Comparison of ENCODE assay signal across 8 cellular contexts in genomic region chr1:8211620-8212442, GRCh38.
A peak's percentile ranks its signal among the peaks of the same experiment; 100 is the strongest.
DNase-seq lines count a peak whose midpoint lies in the region; ATAC-seq and TF ChIP-seq lines count a peak whose summit lies in the region.

No MANE protein-coding gene starts in this region.

- no peaks in the 10 kb centered on the region for H3K27me3 ChIP-seq in transverse colon

- CTCF ChIA-PET in activated CD4-positive, alpha-beta memory T cell treated with anti-CD3 and anti-CD28 coated beads, Interleukin-2, amount 10 ng/mL, durations not matched to agents 7 days and 5 days (lab: Charles Lee), result interaction anchor here (0.7 kb wide), 1 partner anchor 157 kb away, joined by 3 read pairs; no protein-coding TSS in a partner anchor

- no peaks in the 10 kb centered on the region for H3K9me3 ChIP-seq in transverse colon

- ATAC-seq in activated T-cell treated with anti-CD3 and anti-CD28 coated beads, Interleukin-2, amount 50 U/mL, for 72 hours (replicated peaks in 1 of 2), result peak; percentile 21 to 44
- no peak for ATAC-seq in activated T-cell treated with anti-CD3 and anti-CD28 coated beads, Interleukin-2, amount 50 U/mL, for 4 hours
- ATAC-seq in HG03280 (IDR thresholded peaks at IDR 0.05; ENCODE audit: unreplicated experiment) (no peak), HG02623 (IDR thresholded peaks at IDR 0.05; ENCODE audit: unreplicated experiment) (no peak)

- H3K27ac ChIP-seq in transverse colon, result peak overlapping the region in 1 of 4 donors; percentile 50

- TF ChIP-seq EP300 in transverse colon (IDR thresholded peaks at IDR 0.05; ENCODE audit: low read depth), result no peak

- in situ Hi-C loops in transverse colon (cut with MboI; ENCODE audit: low pct_ligation_motif_present in 1 of 4, low pct_unique_long_range_greater_than_20kb in 1 of 4, low sequenced_read_pairs in 3 of 4), result no loop called here

- H3K4me3 ChIP-seq in transverse colon, result no peak overlapping the region

- no peaks in the 10 kb centered on the region for H3K36me3 Mint-ChIP-seq in activated T-cell treated with anti-CD3 and anti-CD28 coated beads, Interleukin-2, amount 50 U/mL, for 72 hours (ENCODE audit: insufficient read depth in 2 of 2)
- H3K36me3 Mint-ChIP-seq in activated T-cell treated with anti-CD3 and anti-CD28 coated beads, Interleukin-2, amount 50 U/mL, for 4 hours (ENCODE audit: insufficient read depth), result no peaks in the 10 kb centered on the region
- no peaks in the 10 kb centered on the region for H3K36me3 Mint-ChIP-seq in activated CD4-positive, alpha-beta memory T cell treated with anti-CD3 and anti-CD28 coated beads, Interleukin-2, amount 10 ng/mL, durations not matched to agents 7 days and 5 days (ENCODE audit: low read depth)

- peaks cover 27% of the 10 kb centered on the region for H3K4me1 Mint-ChIP-seq in activated T-cell treated with anti-CD3 and anti-CD28 coated beads, Interleukin-2, amount 50 U/mL, for 72 hours (ENCODE audit: low read depth)
- peaks cover 9% of the 10 kb centered on the region for H3K4me1 Mint-ChIP-seq in activated T-cell treated with anti-CD3 and anti-CD28 coated beads, Interleukin-2, amount 50 U/mL, for 4 hours (ENCODE audit: low read depth)
- H3K4me1 Mint-ChIP-seq in activated CD4-positive, alpha-beta memory T cell treated with anti-CD3 and anti-CD28 coated beads, Interleukin-2, amount 10 ng/mL, durations not matched to agents 7 days and 5 days, result peaks cover 24% of the 10 kb centered on the region

- no peaks in the 10 kb centered on the region for H3K9me3 Mint-ChIP-seq in activated T-cell treated with anti-CD3 and anti-CD28 coated beads, Interleukin-2, amount 50 U/mL, for 72 hours
- no peaks in the 10 kb centered on the region for H3K9me3 Mint-ChIP-seq in activated T-cell treated with anti-CD3 and anti-CD28 coated beads, Interleukin-2, amount 50 U/mL, for 4 hours
- H3K9me3 Mint-ChIP-seq in activated CD4-positive, alpha-beta memory T cell treated with anti-CD3 and anti-CD28 coated beads, Interleukin-2, amount 10 ng/mL, durations not matched to agents 7 days and 5 days, result no peaks in the 10 kb centered on the region

- TF ChIP-seq CTCF in transverse colon (IDR thresholded peaks at IDR 0.05), result no peak

- 67 to 72% methylated on average over 2 to 32 of the region's 32 CpGs for WGBS in transverse colon (ENCODE audit: low coverage in 1 of 2), 2 donors

- POLR2A ChIA-PET in activated CD4-positive, alpha-beta memory T cell treated with anti-CD3 and anti-CD28 coated beads, Interleukin-2, amount 10 ng/mL, durations not matched to agents 7 days and 5 days (lab: Charles Lee), result no interaction called here

- peak overlapping the region; percentile 39 to 70 for H3K4me3 Mint-ChIP-seq in activated T-cell treated with anti-CD3 and anti-CD28 coated beads, Interleukin-2, amount 50 U/mL, for 72 hours
- no peak overlapping the region for H3K4me3 Mint-ChIP-seq in activated T-cell treated with anti-CD3 and anti-CD28 coated beads, Interleukin-2, amount 50 U/mL, for 4 hours
- H3K4me3 Mint-ChIP-seq in activated CD4-positive, alpha-beta memory T cell treated with anti-CD3 and anti-CD28 coated beads, Interleukin-2, amount 10 ng/mL, durations not matched to agents 7 days and 5 days, result no peak overlapping the region

- H3K27me3 Mint-ChIP-seq in activated T-cell treated with anti-CD3 and anti-CD28 coated beads, Interleukin-2, amount 50 U/mL, for 72 hours (ENCODE audit: low read depth), result peaks cover 60% of the 10 kb centered on the region
- H3K27me3 Mint-ChIP-seq in activated T-cell treated with anti-CD3 and anti-CD28 coated beads, Interleukin-2, amount 50 U/mL, for 4 hours (ENCODE audit: low read depth), result peaks cover 42% of the 10 kb centered on the region
- H3K27me3 Mint-ChIP-seq in activated CD4-positive, alpha-beta memory T cell treated with anti-CD3 and anti-CD28 coated beads, Interleukin-2, amount 10 ng/mL, durations not matched to agents 7 days and 5 days, result peaks cover 28% of the 10 kb centered on the region

- TF ChIP-seq POLR2A in transverse colon (IDR thresholded peaks at IDR 0.05), result no peak

- H3K4me1 ChIP-seq in transverse colon, result peaks cover 0 to 5% (median 2%) of the 10 kb centered on the region in 4 donors

- no peaks in the 10 kb centered on the region for H3K36me3 ChIP-seq in transverse colon

- peak; percentile 2 to 5 for DNase-seq in activated T-cell treated with anti-CD3 and anti-CD28 coated beads, Interleukin-2, amount 50 U/mL, for 72 hours
- no peak for DNase-seq in activated T-cell treated with anti-CD3 and anti-CD28 coated beads, Interleukin-2, amount 50 U/mL, for 4 hours
- DNase-seq in activated CD4-positive, alpha-beta memory T cell treated with anti-CD3 and anti-CD28 coated beads, Interleukin-2, amount 10 ng/mL, durations not matched to agents 7 days and 5 days, result peak; percentile 24
- DNase-seq in hepatic stellate cell (ENCODE audit: low spot score), result peak; percentile 70
- DNase-seq in transverse colon, result peak; percentile 26
- no peak for DNase-seq in central memory CD4-positive, alpha-beta T cell

- no peak overlapping the region for H3K27ac Mint-ChIP-seq in activated T-cell treated with anti-CD3 and anti-CD28 coated beads, Interleukin-2, amount 50 U/mL, for 72 hours
- peak overlapping the region; percentile 24 for H3K27ac Mint-ChIP-seq in activated CD4-positive, alpha-beta memory T cell treated with anti-CD3 and anti-CD28 coated beads, Interleukin-2, amount 10 ng/mL, durations not matched to agents 7 days and 5 days

- intact Hi-C loops in transverse colon (cut with DNase I; ENCODE audit: low total_unique reads), result loop anchor here (10.0 kb wide), 1 partner anchor 187 kb away; the partner anchor contains the start of gene ERRFI1

Comparison
In these comparisons a context has a peak if more than half of its experiments do, and no peak if none do; other contexts are left out.
1. ATAC-seq: peak in activated T-cell treated with anti-CD3 and anti-CD28 coated beads, Interleukin-2, amount 50 U/mL, for 72 hours (2 of 2); none in activated T-cell treated with anti-CD3 and anti-CD28 coated beads, Interleukin-2, amount 50 U/mL, for 4 hours (0 of 2), HG03280 (single experiment) and HG02623 (single experiment).
2. DNase-seq: peak in activated T-cell treated with anti-CD3 and anti-CD28 coated beads, Interleukin-2, amount 50 U/mL, for 72 hours (2 of 2), activated CD4-positive, alpha-beta memory T cell treated with anti-CD3 and anti-CD28 coated beads, Interleukin-2, amount 10 ng/mL, durations not matched to agents 7 days and 5 days (single experiment), hepatic stellate cell (single experiment) and transverse colon (single experiment); none in activated T-cell treated with anti-CD3 and anti-CD28 coated beads, Interleukin-2, amount 50 U/mL, for 4 hours (single experiment) and central memory CD4-positive, alpha-beta T cell (single experiment).
3. H3K4me3 Mint-ChIP-seq: peak in activated T-cell treated with anti-CD3 and anti-CD28 coated beads, Interleukin-2, amount 50 U/mL, for 72 hours (2 of 2); none in activated T-cell treated with anti-CD3 and anti-CD28 coated beads, Interleukin-2, amount 50 U/mL, for 4 hours (single experiment) and activated CD4-positive, alpha-beta memory T cell treated with anti-CD3 and anti-CD28 coated beads, Interleukin-2, amount 10 ng/mL, durations not matched to agents 7 days and 5 days (single experiment).